Comparison of ENCODE assay signal across 1 cellular context in the genomic region with DNA sequence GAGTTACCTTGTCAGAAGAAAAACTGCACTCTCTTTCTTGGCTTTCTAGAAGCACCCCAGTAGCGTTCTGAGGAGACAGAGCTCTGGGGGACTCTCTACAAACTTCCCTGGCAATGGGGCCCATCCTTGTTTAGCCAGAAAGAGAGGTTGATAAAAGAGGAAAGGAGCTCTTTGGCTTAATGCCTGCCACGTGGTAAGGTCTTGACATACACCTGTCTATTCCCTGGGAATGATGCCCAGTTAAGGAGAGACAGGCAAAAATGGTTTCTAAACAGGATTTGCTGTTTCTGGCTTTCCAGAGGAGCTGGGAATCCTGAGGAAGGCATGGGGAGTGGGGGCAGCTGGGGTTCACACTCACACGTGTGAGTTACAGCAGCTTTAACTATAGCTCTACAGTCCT.
TF ChIP-seq lines count a peak whose summit lies in the region.

No MANE protein-coding gene starts in this region.

TF ChIP-seq in WTC11, 78 proteins besides CTCF, POLR2A, EP300 and RAD21 (continued from another document):
- TF ChIP-seq AFF4 (CRISPR knock-in tag; IDR thresholded peaks at IDR 0.05; ENCODE audit: borderline replicate concordance) (no peak), ELF4 (CRISPR knock-in tag; IDR thresholded peaks at IDR 0.05; ENCODE audit: low read depth) (no peak), NFATC4 (CRISPR knock-in tag; IDR thresholded peaks at IDR 0.05) (no peak), NR2C2 (CRISPR knock-in tag; IDR thresholded peaks at IDR 0.05) (no peak), ZNF317 (CRISPR knock-in tag; IDR thresholded peaks at IDR 0.05; ENCODE audit: borderline replicate concordance, low read depth) (no peak), ZNF232 (CRISPR knock-in tag; IDR thresholded peaks at IDR 0.05) (no peak), ZNF671 (CRISPR knock-in tag; IDR thresholded peaks at IDR 0.05) (no peak), TEAD4 (CRISPR knock-in tag; IDR thresholded peaks at IDR 0.05) (no peak)
- TF ChIP-seq, protein P1, sequence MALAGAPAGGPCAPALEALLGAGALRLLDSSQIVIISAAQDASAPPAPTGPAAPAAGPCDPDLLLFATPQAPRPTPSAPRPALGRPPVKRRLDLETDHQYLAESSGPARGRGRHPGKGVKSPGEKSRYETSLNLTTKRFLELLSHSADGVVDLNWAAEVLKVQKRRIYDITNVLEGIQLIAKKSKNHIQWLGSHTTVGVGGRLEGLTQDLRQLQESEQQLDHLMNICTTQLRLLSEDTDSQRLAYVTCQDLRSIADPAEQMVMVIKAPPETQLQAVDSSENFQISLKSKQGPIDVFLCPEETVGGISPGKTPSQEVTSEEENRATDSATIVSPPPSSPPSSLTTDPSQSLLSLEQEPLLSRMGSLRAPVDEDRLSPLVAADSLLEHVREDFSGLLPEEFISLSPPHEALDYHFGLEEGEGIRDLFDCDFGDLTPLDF (CRISPR knock-in tag; IDR thresholded peaks at IDR 0.05) = no peak
- TF ChIP-seq, protein P2, sequence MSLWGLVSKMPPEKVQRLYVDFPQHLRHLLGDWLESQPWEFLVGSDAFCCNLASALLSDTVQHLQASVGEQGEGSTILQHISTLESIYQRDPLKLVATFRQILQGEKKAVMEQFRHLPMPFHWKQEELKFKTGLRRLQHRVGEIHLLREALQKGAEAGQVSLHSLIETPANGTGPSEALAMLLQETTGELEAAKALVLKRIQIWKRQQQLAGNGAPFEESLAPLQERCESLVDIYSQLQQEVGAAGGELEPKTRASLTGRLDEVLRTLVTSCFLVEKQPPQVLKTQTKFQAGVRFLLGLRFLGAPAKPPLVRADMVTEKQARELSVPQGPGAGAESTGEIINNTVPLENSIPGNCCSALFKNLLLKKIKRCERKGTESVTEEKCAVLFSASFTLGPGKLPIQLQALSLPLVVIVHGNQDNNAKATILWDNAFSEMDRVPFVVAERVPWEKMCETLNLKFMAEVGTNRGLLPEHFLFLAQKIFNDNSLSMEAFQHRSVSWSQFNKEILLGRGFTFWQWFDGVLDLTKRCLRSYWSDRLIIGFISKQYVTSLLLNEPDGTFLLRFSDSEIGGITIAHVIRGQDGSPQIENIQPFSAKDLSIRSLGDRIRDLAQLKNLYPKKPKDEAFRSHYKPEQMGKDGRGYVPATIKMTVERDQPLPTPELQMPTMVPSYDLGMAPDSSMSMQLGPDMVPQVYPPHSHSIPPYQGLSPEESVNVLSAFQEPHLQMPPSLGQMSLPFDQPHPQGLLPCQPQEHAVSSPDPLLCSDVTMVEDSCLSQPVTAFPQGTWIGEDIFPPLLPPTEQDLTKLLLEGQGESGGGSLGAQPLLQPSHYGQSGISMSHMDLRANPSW (CRISPR knock-in tag; conservative IDR thresholded peaks at IDR 0.05; ENCODE audit: low read depth) = no peak
- TF ChIP-seq, protein P3, sequence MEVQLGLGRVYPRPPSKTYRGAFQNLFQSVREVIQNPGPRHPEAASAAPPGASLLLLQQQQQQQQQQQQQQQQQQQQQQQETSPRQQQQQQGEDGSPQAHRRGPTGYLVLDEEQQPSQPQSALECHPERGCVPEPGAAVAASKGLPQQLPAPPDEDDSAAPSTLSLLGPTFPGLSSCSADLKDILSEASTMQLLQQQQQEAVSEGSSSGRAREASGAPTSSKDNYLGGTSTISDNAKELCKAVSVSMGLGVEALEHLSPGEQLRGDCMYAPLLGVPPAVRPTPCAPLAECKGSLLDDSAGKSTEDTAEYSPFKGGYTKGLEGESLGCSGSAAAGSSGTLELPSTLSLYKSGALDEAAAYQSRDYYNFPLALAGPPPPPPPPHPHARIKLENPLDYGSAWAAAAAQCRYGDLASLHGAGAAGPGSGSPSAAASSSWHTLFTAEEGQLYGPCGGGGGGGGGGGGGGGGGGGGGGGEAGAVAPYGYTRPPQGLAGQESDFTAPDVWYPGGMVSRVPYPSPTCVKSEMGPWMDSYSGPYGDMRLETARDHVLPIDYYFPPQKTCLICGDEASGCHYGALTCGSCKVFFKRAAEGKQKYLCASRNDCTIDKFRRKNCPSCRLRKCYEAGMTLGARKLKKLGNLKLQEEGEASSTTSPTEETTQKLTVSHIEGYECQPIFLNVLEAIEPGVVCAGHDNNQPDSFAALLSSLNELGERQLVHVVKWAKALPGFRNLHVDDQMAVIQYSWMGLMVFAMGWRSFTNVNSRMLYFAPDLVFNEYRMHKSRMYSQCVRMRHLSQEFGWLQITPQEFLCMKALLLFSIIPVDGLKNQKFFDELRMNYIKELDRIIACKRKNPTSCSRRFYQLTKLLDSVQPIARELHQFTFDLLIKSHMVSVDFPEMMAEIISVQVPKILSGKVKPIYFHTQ (CRISPR knock-in tag; IDR thresholded peaks at IDR 0.05) = no peak
